In genomic region chr5:179837076-179838011, GRCh38 we compare ENCODE assay signal across 2 cellular contexts.
TF ChIP-seq lines count a peak whose summit lies in the region.

No MANE protein-coding gene starts in this region.

TF ChIP-seq in A549, 52 proteins besides CTCF, POLR2A, EP300 and RAD21 (continued from another document):
- TF ChIP-seq PBX3 (IDR thresholded peaks at IDR 0.05) (peak; percentile 13; the same call in 1 of the 2 replicates), POLR2AphosphoS2 (conservative IDR thresholded peaks at IDR 0.05; ENCODE audit: low read length) (peak; percentile 88; the same call in 1 of the 2 replicates), MAFK (IDR thresholded peaks at IDR 0.05; ENCODE audit: partially characterized antibody) (peak; percentile 4), TP53 (CRISPR knock-in tag; IDR thresholded peaks at IDR 0.05) (0 out of 2 replicates have a peak, but pooled peaks have one; percentile 12)
TF ChIP-seq in A549: peak in this region for 8.

TF ChIP-seq in GM23338, 12 proteins besides CTCF, POLR2A, EP300 and RAD21 (continued from another document):
- TF ChIP-seq REST (IDR thresholded peaks at IDR 0.05; ENCODE audit: unreplicated experiment): peak; percentile 26
